11 cellular contexts compared by ENCODE assay signal in genomic region chr4:162557516-162558106, GRCh38.
"Had no signal": no experiment of that assay in that cellular context is flagged by ENCODE, and none has a peak within 500 bp of the region (broad histone marks: within the 10 kb centered on the region; RNA-seq: fewer than 3 reads in every experiment).

No MANE protein-coding gene starts in this region.

- H3K27me3 ChIP-seq: colonic mucosa, gastroesophageal sphincter, neural progenitor cell had no signal

- H3K27ac ChIP-seq: colonic mucosa, gastroesophageal sphincter, neural progenitor cell had no signal

- H3K4me1 ChIP-seq: colonic mucosa, gastroesophageal sphincter, neural progenitor cell had no signal

- ATAC-seq: activated CD4-positive, CD25-positive, alpha-beta regulatory T cell treated with anti-CD3 and anti-CD28 coated beads, Interleukin-2, amount 50 U/mL, for 24 hours; gastroesophageal sphincter; left lobe of liver; stimulated activated effector memory CD8-positive, alpha-beta T cell treated with anti-CD3 and anti-CD28 coated beads, Interleukin-12 subunit alpha, Interleukin-12 subunit beta, amount 100 ng/mL, for 72 hours had no signal

- H3K4me3 ChIP-seq: colonic mucosa, gastroesophageal sphincter, neural progenitor cell had no signal

- H3K36me3 Mint-ChIP-seq: activated naive CD8-positive, alpha-beta T cell treated with anti-CD3 and anti-CD28 coated beads, Interleukin-2, amount 10 ng/mL, durations not matched to agents 7 days and 5 days; brain; neural progenitor cell; stimulated activated effector memory CD8-positive, alpha-beta T cell treated with anti-CD3 and anti-CD28 coated beads, Interleukin-12 subunit alpha, Interleukin-12 subunit beta, amount 100 ng/mL, for 72 hours had no signal

- H3K4me1 Mint-ChIP-seq: activated naive CD8-positive, alpha-beta T cell treated with anti-CD3 and anti-CD28 coated beads, Interleukin-2, amount 10 ng/mL, durations not matched to agents 7 days and 5 days; brain; neural progenitor cell; stimulated activated effector memory CD8-positive, alpha-beta T cell treated with anti-CD3 and anti-CD28 coated beads, Interleukin-12 subunit alpha, Interleukin-12 subunit beta, amount 100 ng/mL, for 72 hours had no signal

- DNase-seq: activated naive CD8-positive, alpha-beta T cell treated with anti-CD3 and anti-CD28 coated beads, Interleukin-2, amount 10 ng/mL, durations not matched to agents 7 days and 5 days; central memory CD4-positive, alpha-beta T cell; colonic mucosa; islet precursor cell had no signal

- H3K27ac Mint-ChIP-seq: activated naive CD8-positive, alpha-beta T cell treated with anti-CD3 and anti-CD28 coated beads, Interleukin-2, amount 10 ng/mL, durations not matched to agents 7 days and 5 days; activated T-helper 1 cell treated with anti-CD3 and anti-CD28 coated beads, Interleukin-12 subunit alpha, Interleukin-12 subunit beta, Interleukin-2, Interleukin-4 antibody, amounts not matched to agents 30 ng/mL and 10 ng/mL and 1 ng/mL, durations not matched to agents 14 hours and 24 hours and 36 hours; brain; neural progenitor cell; stimulated activated effector memory CD8-positive, alpha-beta T cell treated with anti-CD3 and anti-CD28 coated beads, Interleukin-12 subunit alpha, Interleukin-12 subunit beta, amount 100 ng/mL, for 72 hours had no signal

- H3K9me3 ChIP-seq: colonic mucosa, gastroesophageal sphincter had no signal

- H3K36me3 ChIP-seq: colonic mucosa, gastroesophageal sphincter, neural progenitor cell had no signal

- H3K9me3 Mint-ChIP-seq: activated naive CD8-positive, alpha-beta T cell treated with anti-CD3 and anti-CD28 coated beads, Interleukin-2, amount 10 ng/mL, durations not matched to agents 7 days and 5 days; activated T-helper 1 cell treated with anti-CD3 and anti-CD28 coated beads, Interleukin-12 subunit alpha, Interleukin-12 subunit beta, Interleukin-2, Interleukin-4 antibody, amounts not matched to agents 30 ng/mL and 10 ng/mL and 1 ng/mL, durations not matched to agents 14 hours and 24 hours and 36 hours; brain had no signal

- H3K27me3 Mint-ChIP-seq: activated naive CD8-positive, alpha-beta T cell treated with anti-CD3 and anti-CD28 coated beads, Interleukin-2, amount 10 ng/mL, durations not matched to agents 7 days and 5 days; brain had no signal

- H3K4me3 Mint-ChIP-seq: activated naive CD8-positive, alpha-beta T cell treated with anti-CD3 and anti-CD28 coated beads, Interleukin-2, amount 10 ng/mL, durations not matched to agents 7 days and 5 days; activated T-helper 1 cell treated with anti-CD3 and anti-CD28 coated beads, Interleukin-12 subunit alpha, Interleukin-12 subunit beta, Interleukin-2, Interleukin-4 antibody, amounts not matched to agents 30 ng/mL and 10 ng/mL and 1 ng/mL, durations not matched to agents 14 hours and 24 hours and 36 hours; brain; neural progenitor cell; stimulated activated effector memory CD8-positive, alpha-beta T cell treated with anti-CD3 and anti-CD28 coated beads, Interleukin-12 subunit alpha, Interleukin-12 subunit beta, amount 100 ng/mL, for 72 hours had no signal
